Comparison of ENCODE assay signal across 9 cellular contexts in genomic region chr5:181186902-181187499, GRCh38. TPM values are rescaled to one million over a fixed set of nuclear protein-coding genes. Genes with fewer than 3 reads are reported as not detected.
DNase-seq lines count a peak whose midpoint lies in the region; ATAC-seq and TF ChIP-seq lines count a peak whose summit lies in the region.
"Had no signal": no experiment of that assay in that cellular context is flagged by ENCODE, and none has a peak within 500 bp of the region (broad histone marks: within the 10 kb centered on the region; RNA-seq: fewer than 3 reads in every experiment).

No MANE protein-coding gene starts in this region.

- TF ChIP-seq EP300 in upper lobe of left lung (IDR thresholded peaks at IDR 0.05) = no peak

- H3K27me3 ChIP-seq in iPS-20b (ENCODE audit: insufficient read depth, low read length) = peaks cover 26% of the 10 kb centered on the region
- H3K27me3 ChIP-seq in upper lobe of left lung = no peaks in the 10 kb centered on the region

- peaks cover 50% of the 10 kb centered on the region for H3K4me1 Mint-ChIP-seq in activated naive CD4-positive, alpha-beta T cell treated with anti-CD3 and anti-CD28 coated beads, Interleukin-2, amount 50 U/mL, for 24 hours
- peaks cover 51% of the 10 kb centered on the region for H3K4me1 Mint-ChIP-seq in activated CD4-positive, alpha-beta memory T cell treated with anti-CD3 and anti-CD28 coated beads, Interleukin-2, amount 10 ng/mL, durations not matched to agents 7 days and 5 days

- no peak for ATAC-seq in upper lobe of left lung (ENCODE audit: low FRiP score in 2 of 2)

- no peaks in the 10 kb centered on the region for H3K4me1 ChIP-seq in iPS-20b (ENCODE audit: insufficient read depth, low read length)
- H3K4me1 ChIP-seq in upper lobe of left lung = peaks cover 15 to 47% (median 26%) of the 10 kb centered on the region in 4 donors

- H3K9me3 ChIP-seq in iPS-20b (ENCODE audit: insufficient read depth, low read depth, low read length) (no peaks in the 10 kb centered on the region), upper lobe of left lung (no peaks in the 10 kb centered on the region)

- H3K27ac ChIP-seq in iPS-20b (ENCODE audit: low read length) (no peak overlapping the region), upper lobe of left lung (peak overlapping the region in 3 of 4 donors; percentile 3 to 80 (median 23))

- CTCF ChIA-PET in activated CD4-positive, alpha-beta memory T cell treated with anti-CD3 and anti-CD28 coated beads, Interleukin-2, amount 10 ng/mL, durations not matched to agents 7 days and 5 days (lab: Charles Lee) = interaction anchor here (0.9 to 3.7 kb wide), 2 partner anchors 14 to 20 kb away, joined by 3 to 28 read pairs; no protein-coding TSS in a partner anchor

- H3K9ac ChIP-seq in iPS-20b (ENCODE audit: low read depth, low read length) = peak overlapping the region; percentile 54; the same call in 1 of the 2 replicates

- POLR2A ChIA-PET in activated CD4-positive, alpha-beta memory T cell treated with anti-CD3 and anti-CD28 coated beads, Interleukin-2, amount 10 ng/mL, durations not matched to agents 7 days and 5 days (lab: Charles Lee) = interaction anchor here (1.1 to 8.5 kb wide), 8 partner anchors 12 to 74 kb away, joined by 3 to 149 read pairs (median 58); partner anchors contain the start of genes RACK1, TRIM41, TRIM52 and TRIM7

- in situ Hi-C loops in GM13977 (cut with MboI; ENCODE audit: low pct_unique_long_range_greater_than_20kb, low sequenced_read_pairs, unreplicated experiment) = no loop called here

- H3K9me3 Mint-ChIP-seq in activated naive CD4-positive, alpha-beta T cell treated with anti-CD3 and anti-CD28 coated beads, Interleukin-2, amount 50 U/mL, for 24 hours = peaks cover 4% of the 10 kb centered on the region
- H3K9me3 Mint-ChIP-seq in activated CD4-positive, alpha-beta memory T cell treated with anti-CD3 and anti-CD28 coated beads, Interleukin-2, amount 10 ng/mL, durations not matched to agents 7 days and 5 days = no peaks in the 10 kb centered on the region

- no peak for TF ChIP-seq POLR2A in upper lobe of left lung (IDR thresholded peaks at IDR 0.05)

- DNase-seq in activated naive CD4-positive, alpha-beta T cell treated with anti-CD3 and anti-CD28 coated beads, Interleukin-2, amount 50 U/mL, for 16 hours = no peak
- DNase-seq in activated CD4-positive, alpha-beta memory T cell treated with anti-CD3 and anti-CD28 coated beads, Interleukin-2, amount 10 ng/mL, durations not matched to agents 7 days and 5 days = no peak
- no peak for DNase-seq in upper lobe of left lung
- DNase-seq in GM13977 (ENCODE audit: low spot score) = no peak
- no peak for DNase-seq in DMS153 (lab: John Stamatoyannopoulos, UW)
- no peak for DNase-seq in activated effector memory CD4-positive, alpha-beta T cell treated with Interleukin-2 at 50 U/mL for 16 hours

- no peaks in the 10 kb centered on the region for H3K27me3 Mint-ChIP-seq in activated naive CD4-positive, alpha-beta T cell treated with anti-CD3 and anti-CD28 coated beads, Interleukin-2, amount 50 U/mL, for 24 hours
- H3K27me3 Mint-ChIP-seq in activated CD4-positive, alpha-beta memory T cell treated with anti-CD3 and anti-CD28 coated beads, Interleukin-2, amount 10 ng/mL, durations not matched to agents 7 days and 5 days = peaks cover 4% of the 10 kb centered on the region

- H3K4me3 Mint-ChIP-seq in activated naive CD4-positive, alpha-beta T cell treated with anti-CD3 and anti-CD28 coated beads, Interleukin-2, amount 50 U/mL, for 24 hours = no peak overlapping the region
- H3K4me3 Mint-ChIP-seq in activated CD4-positive, alpha-beta memory T cell treated with anti-CD3 and anti-CD28 coated beads, Interleukin-2, amount 10 ng/mL, durations not matched to agents 7 days and 5 days = no peak overlapping the region

- H3K27ac Mint-ChIP-seq in activated naive CD4-positive, alpha-beta T cell treated with anti-CD3 and anti-CD28 coated beads, Interleukin-2, amount 50 U/mL, for 24 hours = peak overlapping the region; percentile 100
- H3K27ac Mint-ChIP-seq in activated CD4-positive, alpha-beta memory T cell treated with anti-CD3 and anti-CD28 coated beads, Interleukin-2, amount 10 ng/mL, durations not matched to agents 7 days and 5 days = peak overlapping the region; percentile 67

- H3K4me3 ChIP-seq in iPS-20b (ENCODE audit: low read length) (peak overlapping the region; percentile 97), upper lobe of left lung (no peak overlapping the region)

- TF ChIP-seq CTCF in upper lobe of left lung (IDR thresholded peaks at IDR 0.05) (no peak), GM13977 (IDR thresholded peaks at IDR 0.05; ENCODE audit: extremely low read depth, insufficient read depth, missing control alignments) (no peak)

- H3K36me3 Mint-ChIP-seq in activated naive CD4-positive, alpha-beta T cell treated with anti-CD3 and anti-CD28 coated beads, Interleukin-2, amount 50 U/mL, for 24 hours = no peaks in the 10 kb centered on the region
- H3K36me3 Mint-ChIP-seq in activated CD4-positive, alpha-beta memory T cell treated with anti-CD3 and anti-CD28 coated beads, Interleukin-2, amount 10 ng/mL, durations not matched to agents 7 days and 5 days (ENCODE audit: low read depth) = peaks cover 17% of the 10 kb centered on the region

- H3K36me3 ChIP-seq in iPS-20b (ENCODE audit: insufficient read depth, low read depth, low read length) (no peaks in the 10 kb centered on the region), upper lobe of left lung (no peaks in the 10 kb centered on the region)

- WGBS in upper lobe of left lung, 2 donors = 41 to 61% methylated on average over 8 of the region's 8 CpGs

RNA-seq across cellular contexts. Expression of gene TRIM7, which starts 18.0 kb away (rescaled TPM):
- 1 to 10 TPM; 1.9 to 2.0 TPM for total RNA-seq in activated CD4-positive, alpha-beta memory T cell treated with anti-CD3 and anti-CD28 coated beads, Interleukin-2, amount 10 ng/mL, durations not matched to agents 7 days and 5 days
- total RNA-seq in upper lobe of left lung = 1 to 10 TPM in 5 of 6 donors, under 1 TPM in 1; 0.83 to 6.7 (median 2.9) TPM

RNA-seq across cellular contexts. Expression of gene TRIM41, which starts 36.1 kb away (rescaled TPM):
- total RNA-seq in activated CD4-positive, alpha-beta memory T cell treated with anti-CD3 and anti-CD28 coated beads, Interleukin-2, amount 10 ng/mL, durations not matched to agents 7 days and 5 days = 10 to 100 TPM; 42.4 to 43.7 TPM
- 10 to 100 TPM; 14.4 to 75.4 (median 34.1) TPM for total RNA-seq in upper lobe of left lung

RNA-seq across cellular contexts. Expression of gene OR2V2, which starts 39.6 kb away (rescaled TPM):
- not detected for total RNA-seq in activated CD4-positive, alpha-beta memory T cell treated with anti-CD3 and anti-CD28 coated beads, Interleukin-2, amount 10 ng/mL, durations not matched to agents 7 days and 5 days
- total RNA-seq in upper lobe of left lung = 1 to 10 TPM in 1 of 6 donors, not detected in 5; 1.6 TPM
- total RNA-seq: frontal cortex had no signal

RNA-seq across cellular contexts. Expression of gene OR2V1, which starts 56.0 kb away (rescaled TPM):
- not detected for total RNA-seq in activated CD4-positive, alpha-beta memory T cell treated with anti-CD3 and anti-CD28 coated beads, Interleukin-2, amount 10 ng/mL, durations not matched to agents 7 days and 5 days
- total RNA-seq in upper lobe of left lung = not detected
- total RNA-seq: frontal cortex had no signal

RNA-seq across cellular contexts. Expression of gene RACK1, which starts 56.7 kb away (rescaled TPM):
- total RNA-seq in activated CD4-positive, alpha-beta memory T cell treated with anti-CD3 and anti-CD28 coated beads, Interleukin-2, amount 10 ng/mL, durations not matched to agents 7 days and 5 days = 1,000 to 10,000 TPM; 1,749 to 1,772 TPM
- 1,000 to 10,000 TPM in 5 of 6 donors, 100 to 1,000 TPM in 1; 801 to 1,863 (median 1,196) TPM for total RNA-seq in upper lobe of left lung
